In genomic region chr6:98847767-98848538, GRCh38 we compare ENCODE assay signal across 9 cellular contexts. TPM values are rescaled to one million over a fixed set of nuclear protein-coding genes. Genes with fewer than 3 reads are reported as not detected.
DNase-seq lines count a peak whose midpoint lies in the region; ATAC-seq and TF ChIP-seq lines count a peak whose summit lies in the region.
"Had no signal": no experiment of that assay in that cellular context is flagged by ENCODE, and none has a peak within 500 bp of the region (broad histone marks: within the 10 kb centered on the region; RNA-seq: fewer than 3 reads in every experiment).

No MANE protein-coding gene starts in this region.

- H3K27me3 ChIP-seq in cardiac muscle cell (peaks cover 58% of the 10 kb centered on the region), Karpas-422 (ENCODE audit: low read length) (no peaks in the 10 kb centered on the region)

- no peaks in the 10 kb centered on the region for H3K36me3 ChIP-seq in cardiac muscle cell
- H3K36me3 ChIP-seq in Karpas-422 (ENCODE audit: insufficient read depth, low read length) = no peaks in the 10 kb centered on the region

- H3K79me2 ChIP-seq in Karpas-422 (ENCODE audit: low read length) = no peaks in the 10 kb centered on the region

- ATAC-seq in GM19351 (IDR thresholded peaks at IDR 0.05; ENCODE audit: unreplicated experiment) (peak; percentile 53), HG03064 (IDR thresholded peaks at IDR 0.05; ENCODE audit: low read depth, unreplicated experiment) (peak; percentile 51), sciatic nerve (peak; percentile 32), HG02571 (IDR thresholded peaks at IDR 0.05; ENCODE audit: unreplicated experiment) (no peak)
- ATAC-seq: HCT116 had no signal

- H3K9me3 ChIP-seq in cardiac muscle cell (ENCODE audit: low read depth) (no peaks in the 10 kb centered on the region), Karpas-422 (ENCODE audit: low read length) (no peaks in the 10 kb centered on the region)

- H3K9me2 ChIP-seq in Karpas-422 (replicated peaks; ENCODE audit: insufficient read depth, low read length) = no peaks in the 10 kb centered on the region

- no peak for TF ChIP-seq CTCF in cardiac muscle cell (IDR thresholded peaks at IDR 0.05; ENCODE audit: low read depth, low read length)

- DNase-seq in cardiac muscle cell (ENCODE audit: low read depth in 1 of 2, low spot score in 1 of 2) = peak; percentile 22 to 34
- no peak for DNase-seq in sciatic nerve (ENCODE audit: low spot score)
- no peak for DNase-seq in Karpas-422
- no peak for DNase-seq in activated CD4-positive, alpha-beta T cell treated with anti-CD3 and anti-CD28 coated beads for 1 hour
- no peak for DNase-seq in superior temporal gyrus (ENCODE audit: extremely low spot score)

- H3K4me2 ChIP-seq in Karpas-422 (ENCODE audit: low read depth, low read length, poor library complexity, severe bottlenecking) = no peak overlapping the region

- no peak overlapping the region for H3K27ac ChIP-seq in cardiac muscle cell
- H3K27ac ChIP-seq in Karpas-422 (ENCODE audit: low read length) = no peak overlapping the region

- intact Hi-C loops in sciatic nerve (cut with DNase I) = no loop called here

- no peak overlapping the region for H2AFZ ChIP-seq in Karpas-422 (ENCODE audit: low read length)

- H4K20me1 ChIP-seq in Karpas-422 (ENCODE audit: insufficient read depth, low read depth, low read length) = no peaks in the 10 kb centered on the region

- H3K9ac ChIP-seq in Karpas-422 (ENCODE audit: low read length) = no peak overlapping the region

- H3K4me1 ChIP-seq in cardiac muscle cell (ENCODE audit: low read depth) (peaks cover 13% of the 10 kb centered on the region), Karpas-422 (ENCODE audit: low read length) (peaks cover 10% of the 10 kb centered on the region)

- H3K4me3 ChIP-seq in cardiac muscle cell (no peak overlapping the region), Karpas-422 (ENCODE audit: low read length) (no peak overlapping the region)

RNA-seq across cellular contexts. Expression of gene POU3F2, which starts 13.6 kb away (rescaled TPM):
- total RNA-seq in cardiac muscle cell (0.48 and 1.3 TPM in 2 replicates), sciatic nerve (9.2 TPM)
- polyA plus RNA-seq in cardiac muscle cell = 0.12 and 0.32 TPM in 2 replicates
- total RNA-seq in Karpas-422 (2014; rRNA removed; shearing (Covaris generic); ENCODE audit: low replicate concordance) = not detected in 2 replicates

Comparison
In these comparisons a context has a peak if more than half of its experiments do, and no peak if none do; other contexts are left out.
1. DNase-seq: peak in cardiac muscle cell (2 of 2); none in sciatic nerve (single experiment), Karpas-422 (single experiment), activated CD4-positive, alpha-beta T cell treated with anti-CD3 and anti-CD28 coated beads for 1 hour (single experiment) and superior temporal gyrus (single experiment).